1 cellular context compared by ENCODE assay signal in genomic region chr5:15026011-15026481, GRCh38.
TF ChIP-seq lines count a peak whose summit lies in the region.

No MANE protein-coding gene starts in this region.

TF ChIP-seq in SK-N-SH treated with all-trans-retinoic acid at 6 μM for 48 hours, 23 proteins besides CTCF, POLR2A, EP300 and RAD21 (continued from another document):
- TF ChIP-seq CSRNP3 (CRISPR knock-in tag; IDR thresholded peaks at IDR 0.05) (no peak), GLIS3 (CRISPR knock-in tag; IDR thresholded peaks at IDR 0.05) (no peak), POU6F1 (CRISPR knock-in tag; IDR thresholded peaks at IDR 0.05; ENCODE audit: borderline replicate concordance, low read depth) (no peak), ZNF70 (CRISPR knock-in tag; IDR thresholded peaks at IDR 0.05) (no peak), ZNF8 (CRISPR knock-in tag; IDR thresholded peaks at IDR 0.05) (no peak), OSR1 (CRISPR knock-in tag; IDR thresholded peaks at IDR 0.05) (no peak), ZFP3 (CRISPR knock-in tag; IDR thresholded peaks at IDR 0.05) (no peak), CSDC2 (CRISPR knock-in tag; IDR thresholded peaks at IDR 0.05) (no peak), ARNTL (CRISPR knock-in tag; IDR thresholded peaks at IDR 0.05; ENCODE audit: borderline replicate concordance, low read depth) (no peak)
